Comparison of ENCODE assay signal across 8 cellular contexts in genomic region chr9:85804993-85805788, GRCh38.
DNase-seq lines count a peak whose midpoint lies in the region; ATAC-seq and TF ChIP-seq lines count a peak whose summit lies in the region.
"Not testable (repeated sequence)": the region's sequence is repeated elsewhere in the genome, so short reads cannot be mapped to it uniquely, and the experiment has no call there.

No MANE protein-coding gene starts in this region.

- peak overlapping the region; percentile 81 for H3K27ac ChIP-seq in colonic mucosa

- not testable (repeated sequence) for H3K4me1 ChIP-seq in colonic mucosa

- H3K27me3 ChIP-seq in colonic mucosa, result not testable (repeated sequence)

- ATAC-seq in GM19035 (IDR thresholded peaks at IDR 0.05; ENCODE audit: unreplicated experiment), result peak; percentile 81
- ATAC-seq in HG03159 (IDR thresholded peaks at IDR 0.05; ENCODE audit: unreplicated experiment), result peak; percentile 75
- ATAC-seq in left colon, result peak; percentile 87

- not testable (repeated sequence) for TF ChIP-seq CTCF in colonic mucosa (IDR thresholded peaks at IDR 0.05)

- H3K4me3 ChIP-seq in colonic mucosa, result peak overlapping the region; percentile 89

- H3K9me3 ChIP-seq in colonic mucosa, result not testable (repeated sequence)

- peak overlapping the region; percentile 40 to 94 for H3K9ac ChIP-seq in colonic mucosa (ENCODE audit: low read depth in 2 of 2, low read length in 2 of 2)

- DNase-seq in AG20443 (ENCODE audit: low spot score) (peak; percentile 74), NCI-H2227 (lab: John Stamatoyannopoulos, UW; ENCODE audit: unreplicated experiment) (peak; percentile 83), colonic mucosa (peak; percentile 80), left colon (peak; percentile 83 to 84)
- peak; percentile 70 to 71 for DNase-seq in activated CD4-positive, alpha-beta T cell treated with anti-CD3 and anti-CD28 coated beads for 4 hours
- DNase-seq in stimulated activated CD4-positive, alpha-beta T cell treated with anti-CD3 and anti-CD28 coated beads, Interleukin-1b, Interleukin-23, amount 100 ng/mL, for 1 hour (ENCODE audit: low read depth in 2 of 2), result peak; percentile 43 to 49

- not testable (repeated sequence) for H3K36me3 ChIP-seq in colonic mucosa

- intact Hi-C loops in colonic mucosa (cut with DNase I); left colon (cut with DNase I, micrococcal nuclease): not testable (repeated sequence)

Comparison
In these comparisons a context has a peak if more than half of its experiments do, and no peak if none do; other contexts are left out.
1. Peak in every context shown above with its lines: DNase-seq, ATAC-seq, H3K4me3 ChIP-seq and H3K27ac ChIP-seq.